In the genomic region with DNA sequence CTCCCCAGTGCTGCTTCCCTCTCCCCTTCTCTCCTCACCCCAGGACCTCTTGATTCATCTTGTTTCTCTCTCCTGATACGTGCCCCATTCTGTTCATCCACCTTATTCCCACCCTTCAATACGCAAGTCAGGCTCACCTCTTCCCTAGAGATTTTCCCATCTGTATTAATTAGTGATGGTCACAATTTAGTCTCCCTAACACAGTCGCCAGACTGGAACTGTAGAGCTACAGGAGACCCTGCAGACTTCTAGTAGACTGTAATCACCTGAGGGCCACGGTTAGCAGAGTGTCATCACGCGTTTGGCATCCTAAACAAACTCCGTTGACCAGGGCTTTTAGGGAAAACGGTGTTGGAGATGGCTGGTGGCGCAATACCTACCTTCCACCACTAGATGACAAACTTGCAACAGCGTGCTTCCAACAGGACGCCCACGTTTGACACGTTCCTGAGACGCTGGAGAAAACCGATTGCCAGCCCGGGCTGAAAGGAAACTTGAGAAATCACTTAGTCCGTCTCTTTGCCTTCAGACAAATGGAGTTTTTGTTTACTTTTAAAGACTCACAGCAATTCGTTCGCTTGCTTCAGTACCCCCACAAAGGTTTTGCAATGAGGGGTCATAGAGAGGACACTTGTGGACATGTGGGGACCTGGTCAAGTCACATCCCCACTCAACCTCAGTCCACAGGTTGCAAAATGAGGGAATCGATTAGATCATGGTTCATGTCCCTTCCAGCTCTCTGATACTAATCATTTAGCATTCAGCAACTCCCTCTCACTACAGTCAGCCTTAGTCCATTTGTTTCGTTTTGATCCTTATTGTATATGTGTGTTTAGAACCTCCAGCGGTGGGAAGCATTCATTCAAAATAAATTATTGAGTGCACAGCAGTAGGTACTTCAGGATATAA, we compare ENCODE assay signal across 1 cellular context.
TF ChIP-seq lines count a peak whose summit lies in the region.

No MANE protein-coding gene starts in this region.

TF ChIP-seq in HepG2, 621 proteins besides CTCF, POLR2A, EP300 and RAD21 (continued from another document and continues in another):
- TF ChIP-seq BORCS8-MEF2B (CRISPR knock-in tag; IDR thresholded peaks at IDR 0.05) (peak; percentile 77; the same call in 1 of the 2 replicates), ZNF761 (CRISPR knock-in tag; conservative IDR thresholded peaks at IDR 0.05) (no peak), ZNF292 (CRISPR knock-in tag; IDR thresholded peaks at IDR 0.05; ENCODE audit: borderline replicate concordance, low read depth) (peak; percentile 15; the same call in 1 of the 2 replicates), SIX1 (CRISPR knock-in tag; IDR thresholded peaks at IDR 0.05; ENCODE audit: borderline replicate concordance) (peak; percentile 59; the same call in 1 of the 2 replicates), ZNF777 (CRISPR knock-in tag; IDR thresholded peaks at IDR 0.05) (no peak), ZNF12 (CRISPR knock-in tag; IDR thresholded peaks at IDR 0.05) (0 out of 2 replicates have a peak, but pooled peaks have one; percentile 32), NFE2L1 (CRISPR knock-in tag; IDR thresholded peaks at IDR 0.05; ENCODE audit: borderline replicate concordance) (no peak), ZNF530 (CRISPR knock-in tag; IDR thresholded peaks at IDR 0.05; ENCODE audit: low read depth) (no peak), GPN1 (CRISPR knock-in tag; IDR thresholded peaks at IDR 0.05; ENCODE audit: borderline replicate concordance) (no peak), DMAP1 (CRISPR knock-in tag; IDR thresholded peaks at IDR 0.05) (no peak), CSRNP2 (CRISPR knock-in tag; conservative IDR thresholded peaks at IDR 0.05; ENCODE audit: low read depth) (no peak), SPEN (CRISPR knock-in tag; IDR thresholded peaks at IDR 0.05; ENCODE audit: low read depth) (no peak; the same call in 1 of the 2 replicates), PAXIP1 (CRISPR knock-in tag; conservative IDR thresholded peaks at IDR 0.05) (peak; percentile 78), ZNF20 (CRISPR knock-in tag; IDR thresholded peaks at IDR 0.05) (no peak), JUNB (CRISPR knock-in tag; IDR thresholded peaks at IDR 0.05; ENCODE audit: borderline replicate concordance) (no peak), ZFP90 (CRISPR knock-in tag; IDR thresholded peaks at IDR 0.05; ENCODE audit: borderline replicate concordance) (peak; percentile 60; the same call in 1 of the 2 replicates), PITX1 (CRISPR knock-in tag; IDR thresholded peaks at IDR 0.05) (peak; percentile 54; the same call in 1 of the 2 replicates), GRHL1 (CRISPR knock-in tag; conservative IDR thresholded peaks at IDR 0.05) (no peak), BHLHE40 (IDR thresholded peaks at IDR 0.05; ENCODE audit: low read length) (peak; percentile 85), TCF7L2 (IDR thresholded peaks at IDR 0.05; ENCODE audit: low read depth, low read length) (no peak), ZNF562 (CRISPR knock-in tag; IDR thresholded peaks at IDR 0.05; ENCODE audit: borderline replicate concordance) (no peak), ZSCAN12 (CRISPR knock-in tag; IDR thresholded peaks at IDR 0.05) (no peak), SMC3 (IDR thresholded peaks at IDR 0.05; ENCODE audit: low read length) (peak; percentile 99), SMAD3 (CRISPR knock-in tag; IDR thresholded peaks at IDR 0.05) (peak; percentile 47; the same call in 1 of the 2 replicates), THAP11 (CRISPR knock-in tag; IDR thresholded peaks at IDR 0.05) (no peak), AKAP8 (CRISPR knock-in tag; IDR thresholded peaks at IDR 0.05) (no peak), ZNF232 (CRISPR knock-in tag; IDR thresholded peaks at IDR 0.05; ENCODE audit: borderline replicate concordance) (0 out of 2 replicates have a peak, but pooled peaks have one; percentile 55), ZNF543 (CRISPR knock-in tag; IDR thresholded peaks at IDR 0.05) (no peak), ZNF556 (CRISPR knock-in tag; IDR thresholded peaks at IDR 0.05; ENCODE audit: borderline replicate concordance) (no peak; the same call in 1 of the 2 replicates), MAF1 (CRISPR knock-in tag; IDR thresholded peaks at IDR 0.05; ENCODE audit: borderline replicate concordance) (no peak), MYC (CRISPR knock-in tag; IDR thresholded peaks at IDR 0.05; ENCODE audit: borderline replicate concordance) (peak; percentile 74; the same call in 1 of the 2 replicates), ZNF382 (CRISPR knock-in tag; IDR thresholded peaks at IDR 0.05; ENCODE audit: borderline replicate concordance) (no peak), NKX3-1 (CRISPR knock-in tag; IDR thresholded peaks at IDR 0.05) (no peak), MATR3 (CRISPR knock-in tag; IDR thresholded peaks at IDR 0.05) (no peak), ZNF337 (CRISPR knock-in tag; IDR thresholded peaks at IDR 0.05; ENCODE audit: borderline replicate concordance, low read depth) (no peak)
- TF ChIP-seq, protein P1, sequence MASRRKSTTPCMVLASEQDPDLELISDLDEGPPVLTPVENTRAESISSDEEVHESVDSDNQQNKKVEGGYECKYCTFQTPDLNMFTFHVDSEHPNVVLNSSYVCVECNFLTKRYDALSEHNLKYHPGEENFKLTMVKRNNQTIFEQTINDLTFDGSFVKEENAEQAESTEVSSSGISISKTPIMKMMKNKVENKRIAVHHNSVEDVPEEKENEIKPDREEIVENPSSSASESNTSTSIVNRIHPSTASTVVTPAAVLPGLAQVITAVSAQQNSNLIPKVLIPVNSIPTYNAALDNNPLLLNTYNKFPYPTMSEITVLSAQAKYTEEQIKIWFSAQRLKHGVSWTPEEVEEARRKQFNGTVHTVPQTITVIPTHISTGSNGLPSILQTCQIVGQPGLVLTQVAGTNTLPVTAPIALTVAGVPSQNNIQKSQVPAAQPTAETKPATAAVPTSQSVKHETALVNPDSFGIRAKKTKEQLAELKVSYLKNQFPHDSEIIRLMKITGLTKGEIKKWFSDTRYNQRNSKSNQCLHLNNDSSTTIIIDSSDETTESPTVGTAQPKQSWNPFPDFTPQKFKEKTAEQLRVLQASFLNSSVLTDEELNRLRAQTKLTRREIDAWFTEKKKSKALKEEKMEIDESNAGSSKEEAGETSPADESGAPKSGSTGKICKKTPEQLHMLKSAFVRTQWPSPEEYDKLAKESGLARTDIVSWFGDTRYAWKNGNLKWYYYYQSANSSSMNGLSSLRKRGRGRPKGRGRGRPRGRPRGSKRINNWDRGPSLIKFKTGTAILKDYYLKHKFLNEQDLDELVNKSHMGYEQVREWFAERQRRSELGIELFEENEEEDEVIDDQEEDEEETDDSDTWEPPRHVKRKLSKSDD (CRISPR knock-in tag; IDR thresholded peaks at IDR 0.05; ENCODE audit: low read depth): no peak
- TF ChIP-seq, protein P2, sequence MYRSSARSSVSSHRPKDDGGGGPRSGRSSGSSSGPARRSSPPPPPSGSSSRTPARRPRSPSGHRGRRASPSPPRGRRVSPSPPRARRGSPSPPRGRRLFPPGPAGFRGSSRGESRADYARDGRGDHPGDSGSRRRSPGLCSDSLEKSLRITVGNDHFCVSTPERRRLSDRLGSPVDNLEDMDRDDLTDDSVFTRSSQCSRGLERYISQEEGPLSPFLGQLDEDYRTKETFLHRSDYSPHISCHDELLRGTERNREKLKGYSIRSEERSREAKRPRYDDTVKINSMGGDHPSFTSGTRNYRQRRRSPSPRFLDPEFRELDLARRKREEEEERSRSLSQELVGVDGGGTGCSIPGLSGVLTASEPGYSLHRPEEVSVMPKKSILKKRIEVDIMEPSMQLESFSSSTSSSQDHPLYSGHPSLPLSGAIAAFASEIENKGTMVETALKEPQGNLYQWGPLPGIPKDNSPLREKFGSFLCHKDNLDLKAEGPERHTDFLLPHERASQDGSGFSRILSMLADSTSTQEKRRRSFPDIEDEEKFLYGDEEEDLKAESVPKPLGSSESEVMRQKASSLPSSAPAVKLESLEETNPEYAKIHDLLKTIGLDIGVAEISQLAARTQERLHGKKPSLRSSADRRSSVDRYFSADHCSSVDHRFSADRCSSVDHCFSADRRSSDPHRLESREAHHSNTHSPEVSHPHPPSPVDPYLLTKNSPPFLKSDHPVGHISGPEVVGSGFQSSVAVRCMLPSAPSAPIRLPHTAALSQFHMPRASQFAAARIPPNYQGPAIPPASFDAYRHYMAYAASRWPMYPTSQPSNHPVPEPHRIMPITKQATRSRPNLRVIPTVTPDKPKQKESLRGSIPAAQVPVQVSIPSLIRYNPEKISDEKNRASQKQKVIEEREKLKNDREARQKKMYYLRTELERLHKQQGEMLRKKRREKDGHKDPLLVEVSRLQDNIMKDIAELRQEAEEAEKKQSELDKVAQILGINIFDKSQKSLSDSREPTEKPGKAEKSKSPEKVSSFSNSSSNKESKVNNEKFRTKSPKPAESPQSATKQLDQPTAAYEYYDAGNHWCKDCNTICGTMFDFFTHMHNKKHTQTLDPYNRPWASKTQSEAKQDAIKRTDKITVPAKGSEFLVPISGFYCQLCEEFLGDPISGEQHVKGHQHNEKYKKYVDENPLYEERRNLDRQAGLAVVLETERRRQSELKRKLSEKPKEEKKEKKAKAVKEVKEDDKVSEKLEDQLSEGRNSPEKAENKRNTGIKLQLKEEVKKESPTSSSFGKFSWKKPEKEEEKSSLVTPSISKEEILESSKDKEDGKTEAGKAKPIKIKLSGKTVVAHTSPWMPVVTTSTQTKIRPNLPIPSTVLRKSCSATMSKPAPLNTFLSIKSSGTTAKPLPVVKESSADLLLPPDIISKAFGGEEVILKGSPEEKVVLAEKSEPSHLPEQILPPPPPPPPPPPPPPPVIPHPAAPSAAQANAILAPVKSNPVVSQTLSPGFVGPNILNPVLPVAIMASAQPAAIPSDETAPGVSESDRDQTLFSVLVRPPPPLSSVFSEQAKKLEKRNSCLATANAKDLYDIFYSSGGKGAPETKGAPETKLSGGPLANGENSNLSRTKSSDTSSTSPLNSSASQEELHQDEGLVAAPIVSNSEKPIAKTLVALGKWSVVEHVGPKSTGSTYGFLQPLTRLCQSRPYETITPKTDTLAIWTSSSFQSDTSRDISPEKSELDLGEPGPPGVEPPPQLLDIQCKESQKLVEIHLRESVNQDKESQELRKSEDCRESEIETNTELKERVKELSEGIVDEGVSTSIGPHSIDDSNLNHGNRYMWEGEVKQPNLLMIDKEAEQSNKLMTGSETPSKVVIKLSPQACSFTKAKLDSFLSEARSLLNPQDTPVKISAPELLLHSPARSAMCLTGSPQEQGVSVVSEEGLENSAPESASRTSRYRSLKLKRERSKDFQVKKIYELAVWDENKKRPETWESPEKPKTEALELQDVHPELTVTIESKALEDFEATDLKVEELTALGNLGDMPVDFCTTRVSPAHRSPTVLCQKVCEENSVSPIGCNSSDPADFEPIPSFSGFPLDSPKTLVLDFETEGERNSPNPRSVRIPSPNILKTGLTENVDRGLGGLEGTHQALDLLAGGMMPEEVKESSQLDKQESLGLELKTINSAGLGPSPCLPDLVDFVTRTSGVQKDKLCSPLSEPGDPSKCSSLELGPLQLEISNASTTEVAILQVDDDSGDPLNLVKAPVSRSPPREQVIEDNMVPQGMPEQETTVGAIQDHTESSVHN (CRISPR knock-in tag; IDR thresholded peaks at IDR 0.05): no peak
- TF ChIP-seq, protein P3, sequence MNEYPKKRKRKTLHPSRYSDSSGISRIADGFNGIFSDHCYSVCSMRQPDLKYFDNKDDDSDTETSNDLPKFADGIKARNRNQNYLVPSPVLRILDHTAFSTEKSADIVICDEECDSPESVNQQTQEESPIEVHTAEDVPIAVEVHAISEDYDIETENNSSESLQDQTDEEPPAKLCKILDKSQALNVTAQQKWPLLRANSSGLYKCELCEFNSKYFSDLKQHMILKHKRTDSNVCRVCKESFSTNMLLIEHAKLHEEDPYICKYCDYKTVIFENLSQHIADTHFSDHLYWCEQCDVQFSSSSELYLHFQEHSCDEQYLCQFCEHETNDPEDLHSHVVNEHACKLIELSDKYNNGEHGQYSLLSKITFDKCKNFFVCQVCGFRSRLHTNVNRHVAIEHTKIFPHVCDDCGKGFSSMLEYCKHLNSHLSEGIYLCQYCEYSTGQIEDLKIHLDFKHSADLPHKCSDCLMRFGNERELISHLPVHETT (CRISPR knock-in tag; conservative IDR thresholded peaks at IDR 0.05): no peak
